In the genomic region with DNA sequence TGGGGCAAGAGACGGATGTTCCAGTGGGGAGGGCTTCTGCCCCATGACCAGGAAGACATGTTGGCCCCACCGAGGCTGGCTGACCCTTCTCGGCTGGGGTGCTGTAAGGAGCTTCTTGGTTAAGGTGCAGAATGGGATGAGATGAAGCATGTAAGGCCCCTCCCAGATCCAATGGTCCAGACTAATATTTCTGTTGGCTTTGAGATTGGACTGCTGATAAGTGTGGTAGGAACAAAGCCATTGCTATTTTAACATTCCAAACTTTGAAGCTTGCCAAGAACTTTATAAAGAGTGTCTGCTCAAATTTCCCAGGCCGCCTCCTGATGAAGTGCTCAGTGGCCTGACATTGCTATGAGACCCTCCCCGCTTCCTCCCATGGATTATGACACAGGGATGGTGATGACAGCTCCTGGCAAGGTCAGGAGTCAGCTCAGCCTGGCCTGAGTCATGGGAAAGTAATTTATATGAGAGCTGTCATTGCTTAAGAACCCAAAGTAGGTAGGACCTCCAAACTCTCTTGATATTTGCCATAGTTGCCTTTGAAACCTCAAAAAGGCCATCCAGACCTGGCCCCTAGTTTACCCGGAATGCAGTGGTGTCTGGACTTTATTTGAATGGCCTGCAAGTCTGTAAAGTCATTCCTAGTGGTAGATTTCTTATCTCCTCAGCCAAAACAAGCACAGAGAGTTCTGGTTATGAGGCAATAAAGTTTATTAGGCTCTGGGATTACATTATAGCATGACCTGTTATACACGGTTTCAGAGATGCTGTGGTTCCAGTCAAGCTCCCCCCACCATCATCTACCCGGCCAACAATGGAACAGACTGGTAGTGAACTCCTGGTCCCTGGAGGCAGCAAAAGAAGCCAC, we compare ENCODE assay signal across 10 cellular contexts. TPM values are rescaled to one million over a fixed set of nuclear protein-coding genes. Genes with fewer than 3 reads are reported as not detected.
DNase-seq lines count a peak whose midpoint lies in the region; ATAC-seq and TF ChIP-seq lines count a peak whose summit lies in the region.
"Had no signal": no experiment of that assay in that cellular context is flagged by ENCODE, and none has a peak within 500 bp of the region (broad histone marks: within the 10 kb centered on the region; RNA-seq: fewer than 3 reads in every experiment).

No MANE protein-coding gene starts in this region.

- H3K23ac ChIP-seq in H9 (ENCODE audit: insufficient read length, low read depth, low read length), result no peak overlapping the region

- no peak overlapping the region for H3K27ac Mint-ChIP-seq in stimulated activated effector memory CD8-positive, alpha-beta T cell treated with anti-CD3 and anti-CD28 coated beads, Interleukin-12 subunit alpha, Interleukin-12 subunit beta, amount 100 ng/mL, for 72 hours
- H3K27ac Mint-ChIP-seq in H9, result peak overlapping the region in 1 of 3 experiments; percentile 66; a peak in 1 of 7 replicates

- no peaks in the 10 kb centered on the region for H3K79me2 ChIP-seq in H9 (ENCODE audit: insufficient read depth, low read length)

- H3K56ac ChIP-seq in H9 (ENCODE audit: insufficient read length, low read depth, low read length), result no peak overlapping the region

- H3K9me3 ChIP-seq in H9 (ENCODE audit: control insufficient read depth, low read depth, low read length), result no peaks in the 10 kb centered on the region

- no peaks in the 10 kb centered on the region for H3K9me3 Mint-ChIP-seq in stimulated activated effector memory CD8-positive, alpha-beta T cell treated with anti-CD3 and anti-CD28 coated beads, Interleukin-12 subunit alpha, Interleukin-12 subunit beta, amount 100 ng/mL, for 72 hours
- H3K9me3 Mint-ChIP-seq in H9, result no peaks in the 10 kb centered on the region

- H3K4me3 Mint-ChIP-seq in stimulated activated effector memory CD8-positive, alpha-beta T cell treated with anti-CD3 and anti-CD28 coated beads, Interleukin-12 subunit alpha, Interleukin-12 subunit beta, amount 100 ng/mL, for 72 hours, result no peak overlapping the region
- H3K4me3 Mint-ChIP-seq in H9, result no peak overlapping the region

- no peak overlapping the region for H3K18ac ChIP-seq in H9 (ENCODE audit: insufficient read length, low read depth, low read length)

- TF ChIP-seq CTCF in retinal pigment epithelial cell (conservative IDR thresholded peaks at IDR 0.05; ENCODE audit: low read depth, low read length) (no peak), H9 (conservative IDR thresholded peaks at IDR 0.05) (no peak)

- H3K4me3 ChIP-seq in retinal pigment epithelial cell (ENCODE audit: low read length), result no peak overlapping the region
- H3K4me3 ChIP-seq: GM12878 had no signal

- no peak overlapping the region for H2AFZ ChIP-seq in H9 (ENCODE audit: low read length)

- H4K8ac ChIP-seq in H9 (replicated peaks; ENCODE audit: insufficient read length, low read depth, low read length), result no peak overlapping the region

- H2AK5ac ChIP-seq in H9 (ENCODE audit: insufficient read length, low read length), result no peak overlapping the region

- no CpG with 5 or more reads among the region's 8 CpGs for WGBS in H9 (ENCODE audit: extremely low coverage, insufficient read length, low lambda C conversion rate)

- no peak overlapping the region for H2BK20ac ChIP-seq in H9 (ENCODE audit: low read depth, low read length, poor library complexity, severe bottlenecking)

- no peaks in the 10 kb centered on the region for H3K4me1 Mint-ChIP-seq in stimulated activated effector memory CD8-positive, alpha-beta T cell treated with anti-CD3 and anti-CD28 coated beads, Interleukin-12 subunit alpha, Interleukin-12 subunit beta, amount 100 ng/mL, for 72 hours
- H3K4me1 Mint-ChIP-seq in H9, result peaks cover 4 to 7% of the 10 kb centered on the region in 2 experiments

- H4K20me1 ChIP-seq in H9 (ENCODE audit: control insufficient read depth, insufficient read depth, insufficient read length), result no peaks in the 10 kb centered on the region

- no peak overlapping the region for H2BK15ac ChIP-seq in H9 (ENCODE audit: low read depth, low read length)

- H3K23me2 ChIP-seq in H9 (ENCODE audit: insufficient read length, low read depth, low read length, poor library complexity, severe bottlenecking), result no peaks in the 10 kb centered on the region

- DNase-seq in ELR (ENCODE audit: low read depth), result peak; percentile 98
- peak; percentile 95 for DNase-seq in glomerular visceral epithelial cell (ENCODE audit: extremely low spot score)
- DNase-seq in retinal pigment epithelial cell (ENCODE audit: low read depth), result peak; percentile 93
- no peak for DNase-seq in stimulated activated effector memory CD8-positive, alpha-beta T cell treated with anti-CD3 and anti-CD28 coated beads, Interleukin-12 subunit alpha, Interleukin-12 subunit beta, amount 100 ng/mL, for 72 hours (ENCODE audit: low spot score in 2 of 2)
- no peak for DNase-seq in H9
- DNase-seq in ecto neural progenitor cell (ENCODE audit: low spot score), result no peak
- DNase-seq: activated gamma-delta T cell treated with Interleukin-2 at 50 U/mL for 16 hours had no signal

- H3K14ac ChIP-seq in H9 (ENCODE audit: insufficient read depth, low read length), result no peak overlapping the region

- no peak overlapping the region for H2BK12ac ChIP-seq in H9 (ENCODE audit: insufficient read length, low read depth, low read length)

- H4K5ac ChIP-seq in H9 (ENCODE audit: insufficient read length, low read depth, low read length), result no peak overlapping the region

- no peaks in the 10 kb centered on the region for H3K27me3 ChIP-seq in H9 (ENCODE audit: insufficient read depth, low read length)

- no peaks in the 10 kb centered on the region for H3K4me1 ChIP-seq in H9 (ENCODE audit: insufficient read depth, low read length)

- no peaks in the 10 kb centered on the region for H3K79me1 ChIP-seq in H9 (ENCODE audit: insufficient read depth, low read depth, low read length, poor library complexity, severe bottlenecking)

- H3K27ac ChIP-seq in H9 (ENCODE audit: insufficient read length, low read depth, low read length), result no peak overlapping the region

- H4K91ac ChIP-seq in H9 (ENCODE audit: insufficient read length, low read depth, low read length), result no peak overlapping the region

- no peak overlapping the region for H3K4me2 ChIP-seq in H9 (ENCODE audit: insufficient read depth, insufficient read length, low read length)

- no peak overlapping the region for H3K4ac ChIP-seq in H9 (ENCODE audit: low read depth, low read length)

- no peak overlapping the region for H2BK5ac ChIP-seq in H9 (ENCODE audit: insufficient read length, low read length)

- H3K27me3 Mint-ChIP-seq in H9 (ENCODE audit: low read depth), result no peaks in the 10 kb centered on the region; the same call in 1 of the 2 replicates

- no peak overlapping the region for H2BK120ac ChIP-seq in H9 (ENCODE audit: low read depth, low read length, poor library complexity, severe bottlenecking)

- no peak overlapping the region for H3T11ph ChIP-seq in H9 (ENCODE audit: low read length)

- peak; percentile 75 for ATAC-seq in SK-N-SH treated with all-trans-retinoic acid at 6 μM for 48 hours
- ATAC-seq in stimulated activated effector memory CD8-positive, alpha-beta T cell treated with anti-CD3 and anti-CD28 coated beads, Interleukin-12 subunit alpha, Interleukin-12 subunit beta, amount 100 ng/mL, for 72 hours, result no peak
- no peak for ATAC-seq in GM18519 (IDR thresholded peaks at IDR 0.05; ENCODE audit: low FRiP score, unreplicated experiment)
- ATAC-seq: GM12878 had no signal

- H3K36me3 Mint-ChIP-seq in stimulated activated effector memory CD8-positive, alpha-beta T cell treated with anti-CD3 and anti-CD28 coated beads, Interleukin-12 subunit alpha, Interleukin-12 subunit beta, amount 100 ng/mL, for 72 hours, result no peaks in the 10 kb centered on the region
- no peaks in the 10 kb centered on the region for H3K36me3 Mint-ChIP-seq in H9 (ENCODE audit: insufficient read depth in 1 of 3, low read depth in 3 of 3)

- no peak overlapping the region for H3K9ac ChIP-seq in H9 (ENCODE audit: extremely low read depth, insufficient read length, low read length)

TF ChIP-seq in SK-N-SH treated with all-trans-retinoic acid at 6 μM for 48 hours, 23 proteins besides CTCF, POLR2A, EP300 and RAD21 (continues in another document):
- TF ChIP-seq, protein P1, sequence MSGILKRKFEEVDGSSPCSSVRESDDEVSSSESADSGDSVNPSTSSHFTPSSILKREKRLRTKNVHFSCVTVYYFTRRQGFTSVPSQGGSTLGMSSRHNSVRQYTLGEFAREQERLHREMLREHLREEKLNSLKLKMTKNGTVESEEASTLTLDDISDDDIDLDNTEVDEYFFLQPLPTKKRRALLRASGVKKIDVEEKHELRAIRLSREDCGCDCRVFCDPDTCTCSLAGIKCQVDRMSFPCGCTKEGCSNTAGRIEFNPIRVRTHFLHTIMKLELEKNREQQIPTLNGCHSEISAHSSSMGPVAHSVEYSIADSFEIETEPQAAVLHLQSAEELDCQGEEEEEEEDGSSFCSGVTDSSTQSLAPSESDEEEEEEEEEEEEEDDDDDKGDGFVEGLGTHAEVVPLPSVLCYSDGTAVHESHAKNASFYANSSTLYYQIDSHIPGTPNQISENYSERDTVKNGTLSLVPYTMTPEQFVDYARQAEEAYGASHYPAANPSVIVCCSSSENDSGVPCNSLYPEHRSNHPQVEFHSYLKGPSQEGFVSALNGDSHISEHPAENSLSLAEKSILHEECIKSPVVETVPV (CRISPR knock-in tag; IDR thresholded peaks at IDR 0.05), result peak; percentile 61; the same call in 1 of the 2 replicates
- no peak for TF ChIP-seq ZFP30 (CRISPR knock-in tag; IDR thresholded peaks at IDR 0.05)
- TF ChIP-seq PATZ1 (CRISPR knock-in tag; IDR thresholded peaks at IDR 0.05; ENCODE audit: borderline replicate concordance), result peak; percentile 59

RNA-seq across cellular contexts. Expression of gene TGM2, which starts 55.2 kb away (rescaled TPM):
- total RNA-seq in H9 (2021), result 1.1 and 1.4 TPM in 2 replicates

Comparison
In these comparisons a context has a peak if more than half of its experiments do, and no peak if none do; other contexts are left out.
1. DNase-seq: peak in ELR (single experiment), glomerular visceral epithelial cell (single experiment) and retinal pigment epithelial cell (single experiment); none in stimulated activated effector memory CD8-positive, alpha-beta T cell treated with anti-CD3 and anti-CD28 coated beads, Interleukin-12 subunit alpha, Interleukin-12 subunit beta, amount 100 ng/mL, for 72 hours (0 of 2), H9 (single experiment) and ecto neural progenitor cell (single experiment).